ENCODE assay signal across 8 cellular contexts in the genomic region with DNA sequence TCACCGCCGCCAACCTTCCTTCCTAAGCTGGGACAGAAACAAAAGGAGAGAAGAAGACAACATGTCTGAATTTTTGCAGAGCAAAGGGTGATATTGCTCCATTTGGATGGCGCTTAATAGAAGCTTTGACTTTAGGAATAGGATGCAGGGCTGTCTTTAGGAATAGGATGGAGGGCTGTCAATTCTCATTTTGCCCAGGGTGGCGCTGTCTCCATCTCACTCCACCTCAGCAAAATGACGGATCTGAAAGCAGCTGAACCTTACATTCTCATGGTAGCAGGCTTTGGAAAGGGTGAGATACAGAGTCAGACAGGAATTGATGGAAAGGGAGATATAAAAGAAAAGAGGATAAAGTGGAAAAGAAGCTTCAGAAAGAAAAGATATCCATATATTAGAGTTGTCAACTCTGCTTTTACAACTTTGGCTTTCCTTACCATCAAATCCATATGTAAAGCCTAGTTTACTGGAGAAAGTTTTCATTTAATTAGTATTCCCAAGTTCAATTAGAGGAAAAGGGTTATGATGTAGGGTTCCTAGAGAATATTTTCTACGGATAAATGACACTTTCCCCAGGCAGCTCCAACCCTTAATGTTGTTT. TPM values are rescaled to one million over a fixed set of nuclear protein-coding genes. Genes with fewer than 3 reads are reported as not detected.
DNase-seq lines count a peak whose midpoint lies in the region; ATAC-seq and TF ChIP-seq lines count a peak whose summit lies in the region.

No MANE protein-coding gene starts in this region.

- H3K27me3 Mint-ChIP-seq in nephron progenitor cell (ENCODE audit: low read depth, poor library complexity) = peaks cover 40% of the 10 kb centered on the region

- no peak overlapping the region for H3K27ac ChIP-seq in urinary bladder (ENCODE audit: low read depth)

- no peaks in the 10 kb centered on the region for H3K9me3 Mint-ChIP-seq in nephron progenitor cell

- ATAC-seq in GM19455 (IDR thresholded peaks at IDR 0.05; ENCODE audit: unreplicated experiment) (peak; percentile 68), HG03520 (IDR thresholded peaks at IDR 0.05; ENCODE audit: unreplicated experiment) (peak; percentile 74)

- no peaks in the 10 kb centered on the region for H3K36me3 ChIP-seq in urinary bladder (ENCODE audit: insufficient read depth)

- 11% methylated on average over 6 of the region's 6 CpGs for WGBS in urinary bladder

- no peak overlapping the region for H3K27ac Mint-ChIP-seq in nephron progenitor cell

- DNase-seq in D341Med (ENCODE audit: low spot score) = peak; percentile 62
- DNase-seq in NCI-H69 (lab: John Stamatoyannopoulos, UW) = peak; percentile 90
- peak; percentile 65 to 73 for DNase-seq in activated T-cell treated with anti-CD3 and anti-CD28 coated beads, Interleukin-2, amount 50 U/mL, for 48 hours
- DNase-seq in fibroblast of the aortic adventitia (ENCODE audit: low read depth) = no peak
- peak; percentile 57 for DNase-seq in nephron progenitor cell

- H3K36me3 Mint-ChIP-seq in nephron progenitor cell (ENCODE audit: low read depth) = no peaks in the 10 kb centered on the region

- no peaks in the 10 kb centered on the region for H3K4me1 ChIP-seq in urinary bladder (ENCODE audit: insufficient read depth)

- H3K4me3 ChIP-seq in fibroblast of the aortic adventitia (ENCODE audit: low read depth, low read length) = peak overlapping the region; percentile 74
- H3K4me3 ChIP-seq in urinary bladder (ENCODE audit: low read depth, low read length) = peak overlapping the region; percentile 71

- peak overlapping the region; percentile 84 for H3K4me3 Mint-ChIP-seq in nephron progenitor cell

- H3K4me1 Mint-ChIP-seq in nephron progenitor cell = peaks cover 54% of the 10 kb centered on the region

- TF ChIP-seq CTCF in fibroblast of the aortic adventitia (IDR thresholded peaks at IDR 0.05; ENCODE audit: insufficient read depth, low read length) (peak; percentile 63), nephron progenitor cell (IDR thresholded peaks at IDR 0.05) (peak; percentile 71)

RNA-seq across cellular contexts. Expression of gene KIAA0408, which starts 57.6 kb away (rescaled TPM):
- total RNA-seq in fibroblast of the aortic adventitia (ENCODE audit: low replicate concordance) = 1.5 and 12.8 TPM in 2 replicates
- 40.8 TPM for total RNA-seq in urinary bladder
- polyA plus RNA-seq in urinary bladder = 14.9 TPM
